In the genomic region with DNA sequence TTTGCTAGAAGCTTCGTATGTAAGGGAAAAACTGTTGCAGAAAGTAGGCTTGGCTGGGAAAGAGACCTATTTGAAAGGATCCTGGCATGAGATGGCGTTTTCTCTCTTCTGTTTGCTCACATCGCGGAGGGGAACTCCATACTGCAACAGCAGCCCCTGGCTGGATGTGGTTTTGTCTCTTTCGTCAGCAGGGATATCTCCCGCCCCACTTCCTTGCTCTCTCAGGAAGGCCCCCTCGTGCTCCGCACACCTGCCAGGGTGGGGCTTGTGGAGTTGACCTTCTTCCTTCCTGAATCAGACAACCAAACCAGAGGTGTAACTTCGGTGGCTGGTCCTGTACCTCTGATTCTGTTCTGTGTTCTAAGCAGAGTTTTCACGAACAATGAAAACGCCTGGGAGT, we compare ENCODE assay signal across 10 cellular contexts. TPM values are rescaled to one million over a fixed set of nuclear protein-coding genes. Genes with fewer than 3 reads are reported as not detected.
DNase-seq lines count a peak whose midpoint lies in the region; ATAC-seq and TF ChIP-seq lines count a peak whose summit lies in the region.
"Had no signal": no experiment of that assay in that cellular context is flagged by ENCODE, and none has a peak within 500 bp of the region (broad histone marks: within the 10 kb centered on the region; RNA-seq: fewer than 3 reads in every experiment).

No MANE protein-coding gene starts in this region.

- ATAC-seq in activated CD8-positive, alpha-beta memory T cell treated with anti-CD3 and anti-CD28 coated beads, Interleukin-2, amount 10 ng/mL, durations not matched to agents 7 days and 5 days = no peak
- ATAC-seq in stimulated activated effector memory CD8-positive, alpha-beta T cell treated with anti-CD3 and anti-CD28 coated beads, Interleukin-12 subunit alpha, Interleukin-12 subunit beta, amount 100 ng/mL, for 72 hours = peak; percentile 20
- ATAC-seq in HG02884 (IDR thresholded peaks at IDR 0.05; ENCODE audit: unreplicated experiment) (no peak), GM21390 (IDR thresholded peaks at IDR 0.05; ENCODE audit: unreplicated experiment) (no peak)

- peaks cover 47% of the 10 kb centered on the region for H3K27me3 Mint-ChIP-seq in activated CD8-positive, alpha-beta memory T cell treated with anti-CD3 and anti-CD28 coated beads, Interleukin-2, amount 10 ng/mL, durations not matched to agents 7 days and 5 days

- CTCF ChIA-PET in activated CD8-positive, alpha-beta memory T cell treated with anti-CD3 and anti-CD28 coated beads, Interleukin-2, amount 10 ng/mL, durations not matched to agents 7 days and 5 days (lab: Charles Lee) = interaction anchor here (1.2 kb wide), 1 partner anchor 24 kb away, joined by 3 read pairs; no protein-coding TSS in a partner anchor
- CTCF ChIA-PET in mammary epithelial cell (lab: Charles Lee; ENCODE audit: low non-redundant PET) = no interaction called here

- no peak for TF ChIP-seq CTCF in mammary epithelial cell (conservative IDR thresholded peaks at IDR 0.05 in 1 of 2, IDR thresholded peaks at IDR 0.05 in 1 of 2; ENCODE audit: extremely low read depth in 1 of 2, insufficient read depth in 1 of 2, low read depth in 1 of 2, low read length in 2 of 2)

- no peaks in the 10 kb centered on the region for H3K36me3 ChIP-seq in mammary epithelial cell (ENCODE audit: insufficient read depth, low read length)

- in situ Hi-C loops in mammary epithelial cell (cut with MboI; ENCODE audit: low sequenced_read_pairs in 2 of 2) (no loop called here), G401 (cut with HindIII; ENCODE audit: low sequenced_read_pairs) (no loop called here)

- H3K4me3 ChIP-seq in mammary epithelial cell (replicated peaks in 1 of 3; ENCODE audit: insufficient read depth in 1 of 3, low read depth in 2 of 3, low read length in 3 of 3) = no peak overlapping the region

- no peaks in the 10 kb centered on the region for H3K79me2 ChIP-seq in mammary epithelial cell (ENCODE audit: insufficient read depth, low read length)

- peaks cover 14% of the 10 kb centered on the region for H3K4me1 ChIP-seq in mammary epithelial cell (ENCODE audit: insufficient read depth, low read length)

- DNase-seq in activated CD8-positive, alpha-beta memory T cell treated with anti-CD3 and anti-CD28 coated beads, Interleukin-2, amount 10 ng/mL, durations not matched to agents 7 days and 5 days = peak; percentile 46
- DNase-seq in activated CD8-positive, alpha-beta memory T cell treated with anti-CD3 and anti-CD28 coated beads, Interleukin-2, amount 50 U/mL, for 48 hours = no peak
- DNase-seq in T-helper 1 cell (peak in 4 of 5 donors; percentile 20 to 35 (median 21)), mammary epithelial cell (peak; percentile 51), G401 (ENCODE audit: low spot score) (no peak)
- DNase-seq in stimulated activated effector memory CD8-positive, alpha-beta T cell treated with anti-CD3 and anti-CD28 coated beads, Interleukin-12 subunit alpha, Interleukin-12 subunit beta, amount 100 ng/mL, for 72 hours (ENCODE audit: low spot score in 2 of 2) = no peak
- DNase-seq: activated gamma-delta T cell, AML-193 had no signal

- H3K27ac ChIP-seq in mammary epithelial cell (ENCODE audit: insufficient read depth, low read depth, low read length) = no peak overlapping the region

- H3K27me3 ChIP-seq in mammary epithelial cell (ENCODE audit: insufficient read depth, low read length) = no peaks in the 10 kb centered on the region

- H2AFZ ChIP-seq in mammary epithelial cell (ENCODE audit: low read depth, low read length) = peak overlapping the region; percentile 93

- peak overlapping the region; percentile 34 for H3K4me2 ChIP-seq in mammary epithelial cell (ENCODE audit: insufficient read depth, low read depth, low read length)

- H4K20me1 ChIP-seq in mammary epithelial cell (ENCODE audit: insufficient read depth, low read length) = no peaks in the 10 kb centered on the region

- intact Hi-C loops in mammary epithelial cell (cut with micrococcal nuclease) = no loop called here

- H3K36me3 Mint-ChIP-seq in activated CD8-positive, alpha-beta memory T cell treated with anti-CD3 and anti-CD28 coated beads, Interleukin-2, amount 10 ng/mL, durations not matched to agents 7 days and 5 days = no peaks in the 10 kb centered on the region
- peaks cover 8% of the 10 kb centered on the region for H3K36me3 Mint-ChIP-seq in stimulated activated effector memory CD8-positive, alpha-beta T cell treated with anti-CD3 and anti-CD28 coated beads, Interleukin-12 subunit alpha, Interleukin-12 subunit beta, amount 100 ng/mL, for 72 hours

- dilution Hi-C loops in mammary epithelial cell (cut with HindIII; ENCODE audit: low sequenced_read_pairs) = no loop called here

- H3K27ac Mint-ChIP-seq in activated CD8-positive, alpha-beta memory T cell treated with anti-CD3 and anti-CD28 coated beads, Interleukin-2, amount 10 ng/mL, durations not matched to agents 7 days and 5 days = no peak overlapping the region
- H3K27ac Mint-ChIP-seq in stimulated activated effector memory CD8-positive, alpha-beta T cell treated with anti-CD3 and anti-CD28 coated beads, Interleukin-12 subunit alpha, Interleukin-12 subunit beta, amount 100 ng/mL, for 72 hours = no peak overlapping the region

- no peaks in the 10 kb centered on the region for H3K9me3 ChIP-seq in mammary epithelial cell (replicated peaks; ENCODE audit: insufficient read depth, low read length)

- H3K9me3 Mint-ChIP-seq in activated CD8-positive, alpha-beta memory T cell treated with anti-CD3 and anti-CD28 coated beads, Interleukin-2, amount 10 ng/mL, durations not matched to agents 7 days and 5 days (ENCODE audit: low read depth) = no peaks in the 10 kb centered on the region
- H3K9me3 Mint-ChIP-seq in stimulated activated effector memory CD8-positive, alpha-beta T cell treated with anti-CD3 and anti-CD28 coated beads, Interleukin-12 subunit alpha, Interleukin-12 subunit beta, amount 100 ng/mL, for 72 hours = no peaks in the 10 kb centered on the region

- no TSS peak for BruUV-seq in mammary epithelial cell (replicated peaks; lab: Mats Ljungman, UMichigan)

- peaks cover 27% of the 10 kb centered on the region for H3K4me1 Mint-ChIP-seq in activated CD8-positive, alpha-beta memory T cell treated with anti-CD3 and anti-CD28 coated beads, Interleukin-2, amount 10 ng/mL, durations not matched to agents 7 days and 5 days
- peaks cover 29% of the 10 kb centered on the region for H3K4me1 Mint-ChIP-seq in stimulated activated effector memory CD8-positive, alpha-beta T cell treated with anti-CD3 and anti-CD28 coated beads, Interleukin-12 subunit alpha, Interleukin-12 subunit beta, amount 100 ng/mL, for 72 hours

- no peak overlapping the region for H3K9ac ChIP-seq in mammary epithelial cell (ENCODE audit: insufficient read depth, low read length)

- WGBS in mammary epithelial cell (ENCODE audit: low coverage, missing lambda C conversion rate) = 13% methylated on average over 11 of the region's 11 CpGs

- H3K4me3 Mint-ChIP-seq in activated CD8-positive, alpha-beta memory T cell treated with anti-CD3 and anti-CD28 coated beads, Interleukin-2, amount 10 ng/mL, durations not matched to agents 7 days and 5 days = no peak overlapping the region
- no peak overlapping the region for H3K4me3 Mint-ChIP-seq in stimulated activated effector memory CD8-positive, alpha-beta T cell treated with anti-CD3 and anti-CD28 coated beads, Interleukin-12 subunit alpha, Interleukin-12 subunit beta, amount 100 ng/mL, for 72 hours

RNA-seq across cellular contexts. Expression of a gene that starts 26.4 kb away (rescaled TPM):
- not detected for total RNA-seq in activated CD8-positive, alpha-beta memory T cell treated with anti-CD3 and anti-CD28 coated beads, Interleukin-2, amount 10 ng/mL, durations not matched to agents 7 days and 5 days
- 1 to 10 TPM; 1.0 to 4.8 TPM for total RNA-seq in mammary epithelial cell
- 1.0 TPM for polyA plus RNA-seq in mammary epithelial cell
- not detected for polyA minus RNA-seq in mammary epithelial cell
- 0.06 and 3.4 TPM in 2 replicates for total RNA-seq in G401 (2014; rRNA removed; shearing (Covaris generic))

Comparison
In these comparisons a context has a peak if more than half of its experiments do, and no peak if none do; other contexts are left out.
1. DNase-seq: peak in activated CD8-positive, alpha-beta memory T cell treated with anti-CD3 and anti-CD28 coated beads, Interleukin-2, amount 10 ng/mL, durations not matched to agents 7 days and 5 days (single experiment), T-helper 1 cell (4 of 5) and mammary epithelial cell (single experiment); none in activated CD8-positive, alpha-beta memory T cell treated with anti-CD3 and anti-CD28 coated beads, Interleukin-2, amount 50 U/mL, for 48 hours (single experiment), stimulated activated effector memory CD8-positive, alpha-beta T cell treated with anti-CD3 and anti-CD28 coated beads, Interleukin-12 subunit alpha, Interleukin-12 subunit beta, amount 100 ng/mL, for 72 hours (0 of 2) and G401 (single experiment).